Comparison of ENCODE assay signal across 2 cellular contexts in genomic region chr4:183407635-183408463, GRCh38.
TF ChIP-seq lines count a peak whose summit lies in the region.

No MANE protein-coding gene starts in this region.

TF ChIP-seq in SK-N-SH, 30 proteins besides CTCF, POLR2A, EP300 and RAD21 (continued from another document):
- TF ChIP-seq ZBTB33 (IDR thresholded peaks at IDR 0.05; ENCODE audit: borderline replicate concordance, low read depth) (no peak), PBX3 (IDR thresholded peaks at IDR 0.05) (no peak), SIN3A (IDR thresholded peaks at IDR 0.05; ENCODE audit: borderline replicate concordance, low read depth, low read length) (no peak), CHD2 (IDR thresholded peaks at IDR 0.05; ENCODE audit: low read length, partially characterized antibody) (no peak), FOXJ3 (CRISPR knock-in tag; IDR thresholded peaks at IDR 0.05) (no peak), RCOR1 (IDR thresholded peaks at IDR 0.05; ENCODE audit: low read length) (no peak), POLR2AphosphoS5 (IDR thresholded peaks at IDR 0.05; ENCODE audit: low read depth, low read length) (no peak), IRF3 (IDR thresholded peaks at IDR 0.05; ENCODE audit: low read depth, low read length) (no peak), SMC3 (IDR thresholded peaks at IDR 0.05; ENCODE audit: low read depth, low read length) (no peak)
- TF ChIP-seq, protein P1, sequence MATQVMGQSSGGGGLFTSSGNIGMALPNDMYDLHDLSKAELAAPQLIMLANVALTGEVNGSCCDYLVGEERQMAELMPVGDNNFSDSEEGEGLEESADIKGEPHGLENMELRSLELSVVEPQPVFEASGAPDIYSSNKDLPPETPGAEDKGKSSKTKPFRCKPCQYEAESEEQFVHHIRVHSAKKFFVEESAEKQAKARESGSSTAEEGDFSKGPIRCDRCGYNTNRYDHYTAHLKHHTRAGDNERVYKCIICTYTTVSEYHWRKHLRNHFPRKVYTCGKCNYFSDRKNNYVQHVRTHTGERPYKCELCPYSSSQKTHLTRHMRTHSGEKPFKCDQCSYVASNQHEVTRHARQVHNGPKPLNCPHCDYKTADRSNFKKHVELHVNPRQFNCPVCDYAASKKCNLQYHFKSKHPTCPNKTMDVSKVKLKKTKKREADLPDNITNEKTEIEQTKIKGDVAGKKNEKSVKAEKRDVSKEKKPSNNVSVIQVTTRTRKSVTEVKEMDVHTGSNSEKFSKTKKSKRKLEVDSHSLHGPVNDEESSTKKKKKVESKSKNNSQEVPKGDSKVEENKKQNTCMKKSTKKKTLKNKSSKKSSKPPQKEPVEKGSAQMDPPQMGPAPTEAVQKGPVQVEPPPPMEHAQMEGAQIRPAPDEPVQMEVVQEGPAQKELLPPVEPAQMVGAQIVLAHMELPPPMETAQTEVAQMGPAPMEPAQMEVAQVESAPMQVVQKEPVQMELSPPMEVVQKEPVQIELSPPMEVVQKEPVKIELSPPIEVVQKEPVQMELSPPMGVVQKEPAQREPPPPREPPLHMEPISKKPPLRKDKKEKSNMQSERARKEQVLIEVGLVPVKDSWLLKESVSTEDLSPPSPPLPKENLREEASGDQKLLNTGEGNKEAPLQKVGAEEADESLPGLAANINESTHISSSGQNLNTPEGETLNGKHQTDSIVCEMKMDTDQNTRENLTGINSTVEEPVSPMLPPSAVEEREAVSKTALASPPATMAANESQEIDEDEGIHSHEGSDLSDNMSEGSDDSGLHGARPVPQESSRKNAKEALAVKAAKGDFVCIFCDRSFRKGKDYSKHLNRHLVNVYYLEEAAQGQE (IDR thresholded peaks at IDR 0.05; ENCODE audit: low read depth, low read length): no peak
- TF ChIP-seq, protein P2, sequence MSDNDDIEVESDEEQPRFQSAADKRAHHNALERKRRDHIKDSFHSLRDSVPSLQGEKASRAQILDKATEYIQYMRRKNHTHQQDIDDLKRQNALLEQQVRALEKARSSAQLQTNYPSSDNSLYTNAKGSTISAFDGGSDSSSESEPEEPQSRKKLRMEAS (IDR thresholded peaks at IDR 0.05; ENCODE audit: low read depth): no peak

TF ChIP-seq in SK-N-SH treated with all-trans-retinoic acid at 6 μM for 48 hours, 23 proteins besides CTCF, POLR2A, EP300 and RAD21 (continued from another document):
- TF ChIP-seq, protein P3, sequence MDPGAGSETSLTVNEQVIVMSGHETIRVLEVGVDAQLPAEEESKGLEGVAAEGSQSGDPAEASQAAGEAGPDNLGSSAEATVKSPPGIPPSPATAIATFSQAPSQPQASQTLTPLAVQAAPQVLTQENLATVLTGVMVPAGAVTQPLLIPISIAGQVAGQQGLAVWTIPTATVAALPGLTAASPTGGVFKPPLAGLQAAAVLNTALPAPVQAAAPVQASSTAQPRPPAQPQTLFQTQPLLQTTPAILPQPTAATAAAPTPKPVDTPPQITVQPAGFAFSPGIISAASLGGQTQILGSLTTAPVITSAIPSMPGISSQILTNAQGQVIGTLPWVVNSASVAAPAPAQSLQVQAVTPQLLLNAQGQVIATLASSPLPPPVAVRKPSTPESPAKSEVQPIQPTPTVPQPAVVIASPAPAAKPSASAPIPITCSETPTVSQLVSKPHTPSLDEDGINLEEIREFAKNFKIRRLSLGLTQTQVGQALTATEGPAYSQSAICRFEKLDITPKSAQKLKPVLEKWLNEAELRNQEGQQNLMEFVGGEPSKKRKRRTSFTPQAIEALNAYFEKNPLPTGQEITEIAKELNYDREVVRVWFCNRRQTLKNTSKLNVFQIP (CRISPR knock-in tag; IDR thresholded peaks at IDR 0.05; ENCODE audit: borderline replicate concordance, low read depth): no peak
- TF ChIP-seq, protein P4, sequence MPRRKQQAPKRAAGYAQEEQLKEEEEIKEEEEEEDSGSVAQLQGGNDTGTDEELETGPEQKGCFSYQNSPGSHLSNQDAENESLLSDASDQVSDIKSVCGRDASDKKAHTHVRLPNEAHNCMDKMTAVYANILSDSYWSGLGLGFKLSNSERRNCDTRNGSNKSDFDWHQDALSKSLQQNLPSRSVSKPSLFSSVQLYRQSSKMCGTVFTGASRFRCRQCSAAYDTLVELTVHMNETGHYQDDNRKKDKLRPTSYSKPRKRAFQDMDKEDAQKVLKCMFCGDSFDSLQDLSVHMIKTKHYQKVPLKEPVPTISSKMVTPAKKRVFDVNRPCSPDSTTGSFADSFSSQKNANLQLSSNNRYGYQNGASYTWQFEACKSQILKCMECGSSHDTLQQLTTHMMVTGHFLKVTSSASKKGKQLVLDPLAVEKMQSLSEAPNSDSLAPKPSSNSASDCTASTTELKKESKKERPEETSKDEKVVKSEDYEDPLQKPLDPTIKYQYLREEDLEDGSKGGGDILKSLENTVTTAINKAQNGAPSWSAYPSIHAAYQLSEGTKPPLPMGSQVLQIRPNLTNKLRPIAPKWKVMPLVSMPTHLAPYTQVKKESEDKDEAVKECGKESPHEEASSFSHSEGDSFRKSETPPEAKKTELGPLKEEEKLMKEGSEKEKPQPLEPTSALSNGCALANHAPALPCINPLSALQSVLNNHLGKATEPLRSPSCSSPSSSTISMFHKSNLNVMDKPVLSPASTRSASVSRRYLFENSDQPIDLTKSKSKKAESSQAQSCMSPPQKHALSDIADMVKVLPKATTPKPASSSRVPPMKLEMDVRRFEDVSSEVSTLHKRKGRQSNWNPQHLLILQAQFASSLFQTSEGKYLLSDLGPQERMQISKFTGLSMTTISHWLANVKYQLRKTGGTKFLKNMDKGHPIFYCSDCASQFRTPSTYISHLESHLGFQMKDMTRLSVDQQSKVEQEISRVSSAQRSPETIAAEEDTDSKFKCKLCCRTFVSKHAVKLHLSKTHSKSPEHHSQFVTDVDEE (CRISPR knock-in tag; IDR thresholded peaks at IDR 0.05): no peak
- TF ChIP-seq ZFP30 (CRISPR knock-in tag; IDR thresholded peaks at IDR 0.05) (no peak), ISL1 (CRISPR knock-in tag; IDR thresholded peaks at IDR 0.05) (no peak), RARB (CRISPR knock-in tag; IDR thresholded peaks at IDR 0.05) (no peak), ZNF70 (CRISPR knock-in tag; IDR thresholded peaks at IDR 0.05) (no peak), ARNTL (CRISPR knock-in tag; IDR thresholded peaks at IDR 0.05; ENCODE audit: borderline replicate concordance, low read depth) (no peak), TOX (CRISPR knock-in tag; IDR thresholded peaks at IDR 0.05; ENCODE audit: borderline replicate concordance) (no peak), PATZ1 (CRISPR knock-in tag; IDR thresholded peaks at IDR 0.05; ENCODE audit: borderline replicate concordance) (no peak), PPARA (CRISPR knock-in tag; IDR thresholded peaks at IDR 0.05; ENCODE audit: borderline replicate concordance) (no peak), ZNF565 (CRISPR knock-in tag; conservative IDR thresholded peaks at IDR 0.05; ENCODE audit: low read depth) (no peak), ZFP3 (CRISPR knock-in tag; IDR thresholded peaks at IDR 0.05) (no peak), BACH2 (CRISPR knock-in tag; IDR thresholded peaks at IDR 0.05; ENCODE audit: borderline replicate concordance) (no peak), CSDC2 (CRISPR knock-in tag; IDR thresholded peaks at IDR 0.05) (no peak), ZNF8 (CRISPR knock-in tag; IDR thresholded peaks at IDR 0.05) (no peak)
